8 cellular contexts compared by ENCODE assay signal in the genomic region with DNA sequence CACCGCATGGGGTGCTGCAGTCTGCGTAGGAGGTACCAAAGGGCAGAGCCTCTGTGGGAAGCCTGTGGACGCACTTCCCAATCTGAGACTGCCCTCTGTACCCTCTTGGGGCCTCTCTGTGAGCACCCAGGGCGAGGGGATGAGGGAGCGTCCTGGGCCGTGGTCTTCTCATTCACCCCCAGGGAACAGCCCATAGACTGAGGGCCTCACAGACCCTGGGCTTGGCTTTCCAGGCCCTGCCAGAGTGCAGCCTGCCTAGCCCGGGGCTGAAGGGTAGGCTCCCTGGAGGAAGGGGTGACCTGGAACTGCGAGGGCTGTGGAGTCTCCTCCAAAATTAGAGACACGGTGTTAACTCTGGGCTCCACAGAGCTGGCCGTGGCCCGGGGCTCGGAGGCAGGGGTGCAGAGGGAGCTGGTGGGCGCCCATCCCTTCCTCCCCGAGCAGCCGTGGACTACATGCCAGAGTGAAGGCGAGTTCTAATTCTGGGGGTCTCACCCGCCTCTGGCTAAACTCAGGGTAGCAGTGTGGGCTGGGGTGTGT. TPM values are rescaled to one million over a fixed set of nuclear protein-coding genes. Genes with fewer than 3 reads are reported as not detected.
DNase-seq lines count a peak whose midpoint lies in the region; ATAC-seq and TF ChIP-seq lines count a peak whose summit lies in the region.

No MANE protein-coding gene starts in this region.

- H3K4me1 ChIP-seq in right cardiac atrium (ENCODE audit: control insufficient read depth, insufficient read depth, low read length) (peaks cover 10% of the 10 kb centered on the region), thyroid gland (peaks cover 38 to 53% of the 10 kb centered on the region in 2 donors), Caco-2 (no peaks in the 10 kb centered on the region)

- peaks cover 55% of the 10 kb centered on the region for H3K4me1 Mint-ChIP-seq in activated CD4-positive, alpha-beta T cell treated with anti-CD3 and anti-CD28 coated beads, Interleukin-2, amount 10 ng/mL, durations not matched to agents 7 days and 5 days
- H3K4me1 Mint-ChIP-seq in activated CD4-positive, alpha-beta memory T cell treated with anti-CD3 and anti-CD28 coated beads, Interleukin-2, amount 10 ng/mL, durations not matched to agents 7 days and 5 days, result peaks cover 54% of the 10 kb centered on the region
- H3K4me1 Mint-ChIP-seq in Caco-2 (ENCODE audit: low read depth, unreplicated experiment), result no peaks in the 10 kb centered on the region

- no peak for DNase-seq in activated CD4-positive, alpha-beta T cell treated with anti-CD3 and anti-CD28 coated beads, Interleukin-2, amount 10 ng/mL, durations not matched to agents 7 days and 5 days
- DNase-seq in activated CD4-positive, alpha-beta T cell treated with anti-CD3 and anti-CD28 coated beads for 4 hours, result no peak
- no peak for DNase-seq in activated CD4-positive, alpha-beta memory T cell treated with anti-CD3 and anti-CD28 coated beads, Interleukin-2, amount 10 ng/mL, durations not matched to agents 7 days and 5 days
- peak in 1 of 3 donors; percentile 44 for DNase-seq in right cardiac atrium
- DNase-seq in thyroid gland, result no peak
- no peak for DNase-seq in Caco-2
- no peak for DNase-seq in NCI-H2081 treated with DMSO at 0.1 percent for 48 hours (lab: John Stamatoyannopoulos, UW)

- TF ChIP-seq POLR2A in thyroid gland (IDR thresholded peaks at IDR 0.05), result no peak

- intact Hi-C loops in right cardiac atrium (cut with DNase I), result no loop called here
- intact Hi-C loops in thyroid gland (cut with DNase I), result no loop called here
- intact Hi-C loops in Caco-2 (cut with micrococcal nuclease; ENCODE audit: unreplicated experiment), result no loop called here

- H3K27me3 Mint-ChIP-seq in activated CD4-positive, alpha-beta T cell treated with anti-CD3 and anti-CD28 coated beads, Interleukin-2, amount 10 ng/mL, durations not matched to agents 7 days and 5 days, result no peaks in the 10 kb centered on the region
- H3K27me3 Mint-ChIP-seq in activated CD4-positive, alpha-beta memory T cell treated with anti-CD3 and anti-CD28 coated beads, Interleukin-2, amount 10 ng/mL, durations not matched to agents 7 days and 5 days, result no peaks in the 10 kb centered on the region
- H3K27me3 Mint-ChIP-seq in Caco-2 (ENCODE audit: insufficient read depth, unreplicated experiment), result no peaks in the 10 kb centered on the region

- TF ChIP-seq CTCF in thyroid gland (IDR thresholded peaks at IDR 0.05), result no peak
- TF ChIP-seq CTCF in Caco-2 (IDR thresholded peaks at IDR 0.05; ENCODE audit: insufficient read depth in 1 of 2, low read depth in 1 of 2, low read length in 1 of 2, severe bottlenecking in 1 of 2, unreplicated experiment in 1 of 2), result no peak

- H3K9me3 ChIP-seq in right cardiac atrium (ENCODE audit: control insufficient read depth, low read length), result no peaks in the 10 kb centered on the region
- no peaks in the 10 kb centered on the region for H3K9me3 ChIP-seq in thyroid gland
- no peaks in the 10 kb centered on the region for H3K9me3 ChIP-seq in Caco-2

- peak overlapping the region; percentile 48 for H3K4me3 Mint-ChIP-seq in activated CD4-positive, alpha-beta T cell treated with anti-CD3 and anti-CD28 coated beads, Interleukin-2, amount 10 ng/mL, durations not matched to agents 7 days and 5 days
- H3K4me3 Mint-ChIP-seq in activated CD4-positive, alpha-beta memory T cell treated with anti-CD3 and anti-CD28 coated beads, Interleukin-2, amount 10 ng/mL, durations not matched to agents 7 days and 5 days, result peak overlapping the region; percentile 54
- no peak overlapping the region for H3K4me3 Mint-ChIP-seq in Caco-2 (ENCODE audit: unreplicated experiment)

- CTCF ChIA-PET in activated CD4-positive, alpha-beta T cell treated with anti-CD3 and anti-CD28 coated beads, Interleukin-2, amount 10 ng/mL, durations not matched to agents 7 days and 5 days (lab: Charles Lee), result interaction anchor here (0.8 to 2.2 kb wide), 10 partner anchors 10 to 213 kb away, joined by 3 to 14 read pairs (median 4); a partner anchor contains a TSS
- CTCF ChIA-PET in activated CD4-positive, alpha-beta memory T cell treated with anti-CD3 and anti-CD28 coated beads, Interleukin-2, amount 10 ng/mL, durations not matched to agents 7 days and 5 days (lab: Charles Lee), result interaction anchor here (0.6 to 2.5 kb wide), 6 partner anchors 10 to 190 kb away, joined by 3 to 43 read pairs (median 10); a partner anchor contains a TSS
- CTCF ChIA-PET in Caco-2 (lab: Charles Lee), result no interaction called here

- peaks cover 4% of the 10 kb centered on the region for H3K36me3 Mint-ChIP-seq in activated CD4-positive, alpha-beta T cell treated with anti-CD3 and anti-CD28 coated beads, Interleukin-2, amount 10 ng/mL, durations not matched to agents 7 days and 5 days (ENCODE audit: low read depth)
- H3K36me3 Mint-ChIP-seq in activated CD4-positive, alpha-beta memory T cell treated with anti-CD3 and anti-CD28 coated beads, Interleukin-2, amount 10 ng/mL, durations not matched to agents 7 days and 5 days (ENCODE audit: low read depth), result peaks cover 25% of the 10 kb centered on the region
- peaks cover 55% of the 10 kb centered on the region for H3K36me3 Mint-ChIP-seq in Caco-2 (ENCODE audit: insufficient read depth, unreplicated experiment)

- H3K4me3 ChIP-seq in right cardiac atrium (ENCODE audit: low read length), result peak overlapping the region; percentile 18
- H3K4me3 ChIP-seq in thyroid gland (replicated peaks in 1 of 3), result peak overlapping the region in 1 of 3 donors; percentile 20
- no peak overlapping the region for H3K4me3 ChIP-seq in Caco-2 (ENCODE audit: low read depth, low read length)

- peak overlapping the region; percentile 94 for H3K27ac Mint-ChIP-seq in activated CD4-positive, alpha-beta T cell treated with anti-CD3 and anti-CD28 coated beads, Interleukin-2, amount 10 ng/mL, durations not matched to agents 7 days and 5 days
- peak overlapping the region; percentile 94 for H3K27ac Mint-ChIP-seq in activated CD4-positive, alpha-beta memory T cell treated with anti-CD3 and anti-CD28 coated beads, Interleukin-2, amount 10 ng/mL, durations not matched to agents 7 days and 5 days
- no peak overlapping the region for H3K27ac Mint-ChIP-seq in Caco-2 (ENCODE audit: unreplicated experiment)

- no peaks in the 10 kb centered on the region for H3K27me3 ChIP-seq in right cardiac atrium (ENCODE audit: control insufficient read depth, insufficient read depth)
- H3K27me3 ChIP-seq in thyroid gland, result no peaks in the 10 kb centered on the region
- H3K27me3 ChIP-seq in Caco-2 (replicated peaks; ENCODE audit: control insufficient read depth, insufficient read depth, low read length), result no peaks in the 10 kb centered on the region

- BruUV-seq in Caco-2 (replicated peaks; lab: Mats Ljungman, UMichigan), result no TSS peak

- H3K27ac ChIP-seq in right cardiac atrium (ENCODE audit: low read length), result peak overlapping the region; percentile 35
- H3K27ac ChIP-seq in thyroid gland, result peak overlapping the region in 2 of 3 donors; percentile 68 to 77

- H3K9me3 Mint-ChIP-seq in activated CD4-positive, alpha-beta T cell treated with anti-CD3 and anti-CD28 coated beads, Interleukin-2, amount 10 ng/mL, durations not matched to agents 7 days and 5 days, result no peaks in the 10 kb centered on the region
- H3K9me3 Mint-ChIP-seq in activated CD4-positive, alpha-beta memory T cell treated with anti-CD3 and anti-CD28 coated beads, Interleukin-2, amount 10 ng/mL, durations not matched to agents 7 days and 5 days, result no peaks in the 10 kb centered on the region
- no peaks in the 10 kb centered on the region for H3K9me3 Mint-ChIP-seq in Caco-2 (ENCODE audit: unreplicated experiment)

- peak; percentile 0 to 2 for ATAC-seq in right cardiac atrium
- no peak for ATAC-seq in HG03457 (IDR thresholded peaks at IDR 0.05; ENCODE audit: unreplicated experiment)

- peaks cover 2 to 8% of the 10 kb centered on the region in 2 donors for H3K36me3 ChIP-seq in thyroid gland
- H3K36me3 ChIP-seq in Caco-2 (ENCODE audit: control insufficient read depth, insufficient read depth, low read length), result no peaks in the 10 kb centered on the region

- POLR2A ChIA-PET in activated CD4-positive, alpha-beta T cell treated with anti-CD3 and anti-CD28 coated beads, Interleukin-2, amount 10 ng/mL, durations not matched to agents 7 days and 5 days (lab: Charles Lee), result interaction anchor here (0.6 kb wide), 1 partner anchor 23 kb away, joined by 3 read pairs; no protein-coding TSS in a partner anchor
- POLR2A ChIA-PET in activated CD4-positive, alpha-beta memory T cell treated with anti-CD3 and anti-CD28 coated beads, Interleukin-2, amount 10 ng/mL, durations not matched to agents 7 days and 5 days (lab: Charles Lee), result interaction anchor here (0.6 to 2.5 kb wide), 11 partner anchors 10 to 401 kb away, joined by 3 to 28 read pairs (median 6); a partner anchor contains a TSS
- POLR2A ChIA-PET in Caco-2 (lab: Charles Lee), result no interaction called here

- 41% methylated on average over 17 of the region's 17 CpGs for WGBS in right cardiac atrium
- WGBS in thyroid gland, 2 donors, result 94% methylated on average over 7 of the region's 17 CpGs; no CpG with 5 or more reads in 1 of the 2 donors

RNA-seq across cellular contexts. Expression of a gene that starts 0.5 kb away (rescaled TPM):
- 1 to 10 TPM; 1.2 to 1.5 TPM for total RNA-seq in activated CD4-positive, alpha-beta T cell treated with anti-CD3 and anti-CD28 coated beads, Interleukin-2, amount 10 ng/mL, durations not matched to agents 7 days and 5 days
- total RNA-seq in activated CD4-positive, alpha-beta memory T cell treated with anti-CD3 and anti-CD28 coated beads, Interleukin-2, amount 10 ng/mL, durations not matched to agents 7 days and 5 days, result 1 to 10 TPM; 1.5 to 1.6 TPM
- total RNA-seq in right cardiac atrium (1 to 10 TPM; 1.7 to 4.3 (median 3.8) TPM), thyroid gland (1 to 10 TPM in 3 of 4 donors, under 1 TPM in 1; 0.40 to 2.5 (median 1.8) TPM), Caco-2 (2022) (2.3 and 2.5 TPM in 2 replicates)
- polyA plus RNA-seq in right cardiac atrium, result 2.3 TPM

RNA-seq across cellular contexts. Expression of a gene that starts 55.7 kb away (rescaled TPM):
- total RNA-seq in activated CD4-positive, alpha-beta T cell treated with anti-CD3 and anti-CD28 coated beads, Interleukin-2, amount 10 ng/mL, durations not matched to agents 7 days and 5 days, result 10 to 100 TPM; 10.5 to 17.0 TPM
- 1 to 10 TPM; 6.0 to 6.8 TPM for total RNA-seq in activated CD4-positive, alpha-beta memory T cell treated with anti-CD3 and anti-CD28 coated beads, Interleukin-2, amount 10 ng/mL, durations not matched to agents 7 days and 5 days
- total RNA-seq in right cardiac atrium (1 to 10 TPM; 1.8 to 7.1 (median 5.8) TPM), thyroid gland (10 to 100 TPM in 1 of 4 donors, 1 to 10 TPM in 3; 6.2 to 13.0 (median 8.6) TPM), Caco-2 (2022) (5.8 and 6.0 TPM in 2 replicates)
- polyA plus RNA-seq in right cardiac atrium, result 3.9 TPM
